In the genomic region with DNA sequence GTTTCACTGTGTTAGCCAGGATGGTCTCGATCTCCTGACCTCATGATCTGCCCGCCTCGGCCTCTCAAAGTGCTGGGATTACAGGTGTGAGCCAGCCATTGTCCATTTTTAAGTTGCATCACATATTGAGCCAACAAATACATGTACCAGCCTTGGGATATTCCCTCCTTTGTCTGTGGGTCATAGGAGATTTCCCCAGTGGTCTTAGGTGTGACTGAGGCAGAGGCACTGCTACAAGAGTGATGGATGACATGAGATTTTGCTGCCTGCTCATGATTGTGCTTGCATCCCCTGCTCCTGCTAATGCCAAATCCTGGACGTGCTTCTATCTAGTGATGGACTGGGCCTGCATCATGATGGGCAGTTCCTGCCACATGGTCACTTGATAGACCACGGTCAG, we compare ENCODE assay signal across 29 cellular contexts. TPM values are rescaled to one million over a fixed set of nuclear protein-coding genes. Genes with fewer than 3 reads are reported as not detected.
"Had no signal": no experiment of that assay in that cellular context is flagged by ENCODE, and none has a peak within 500 bp of the region (broad histone marks: within the 10 kb centered on the region; RNA-seq: fewer than 3 reads in every experiment).

No MANE protein-coding gene starts in this region.

- H3K27me3 ChIP-seq: colonic mucosa, esophagus squamous epithelium, gastrocnemius medialis, heart right ventricle, left lung had no signal

- H3K4me3 Mint-ChIP-seq: dendritic cell treated with granulocyte-macrophage colony-stimulating factor and Interleukin-4, amounts not matched to agents 40 ng/mL and 50 ng/mL, for 4 days; effector memory CD8-positive, alpha-beta T cell; endodermal cell; mesothelial cell of epicardium had no signal

- DNase-seq: colonic mucosa; cortex of kidney; effector CD8-positive, alpha-beta T cell; effector memory CD8-positive, alpha-beta T cell; endodermal cell; erythroblast; esophagus squamous epithelium; foreskin fibroblast; foreskin melanocyte; gastrocnemius medialis; glutamatergic neuron; head of caudate nucleus; heart right ventricle; hippocampal formation; left cardiac atrium; left lung; left ventricle myocardium superior; lower lobe of right lung; mesenchymal stem cell; mucosa of descending colon had no signal

- H3K27me3 Mint-ChIP-seq: dendritic cell treated with granulocyte-macrophage colony-stimulating factor and Interleukin-4, amounts not matched to agents 40 ng/mL and 50 ng/mL, for 4 days; effector memory CD8-positive, alpha-beta T cell had no signal

- H3K4me3 ChIP-seq: colonic mucosa, esophagus squamous epithelium, gastrocnemius medialis, heart right ventricle, left lung, lower lobe of right lung, mucosa of descending colon had no signal

- FAIRE-seq: endometrium, islet of Langerhans, keratinocyte had no signal

- H3K27ac ChIP-seq: colonic mucosa, epithelial cell of prostate, esophagus squamous epithelium, gastrocnemius medialis, heart right ventricle, left lung, lower lobe of right lung had no signal

- H3K4me1 Mint-ChIP-seq: endodermal cell, mesothelial cell of epicardium had no signal

- H3K4me1 ChIP-seq: colonic mucosa, esophagus squamous epithelium, gastrocnemius medialis, left lung, lower lobe of right lung had no signal

- H3K9me3 ChIP-seq: colonic mucosa, gastrocnemius medialis, lower lobe of right lung had no signal

- ATAC-seq: effector memory CD8-positive, alpha-beta T cell; esophagus mucosa; gastrocnemius medialis; heart right ventricle; left cardiac atrium; left lung; left ventricle myocardium superior; lower lobe of right lung; mucosa of descending colon had no signal

- H3K27ac Mint-ChIP-seq: dendritic cell treated with granulocyte-macrophage colony-stimulating factor and Interleukin-4, amounts not matched to agents 40 ng/mL and 50 ng/mL, for 4 days; endodermal cell; mesothelial cell of epicardium had no signal

- H3K36me3 Mint-ChIP-seq: mesothelial cell of epicardium had no signal

- H3K36me3 ChIP-seq: colonic mucosa, esophagus squamous epithelium, gastrocnemius medialis, heart right ventricle, left lung, lower lobe of right lung had no signal

RNA-seq across cellular contexts. Expression of a gene that starts 10.7 kb away (rescaled TPM):
- total RNA-seq: chondrocyte, endodermal cell, kidney epithelial cell, mesothelial cell of epicardium had no signal

RNA-seq across cellular contexts. Expression of a gene that starts 42.6 kb away (rescaled TPM):
- total RNA-seq: chondrocyte, endodermal cell, mesothelial cell of epicardium had no signal
